Comparison of ENCODE assay signal across 12 cellular contexts in genomic region chr13:95530178-95530577, GRCh38. TPM values are rescaled to one million over a fixed set of nuclear protein-coding genes. Genes with fewer than 3 reads are reported as not detected.
DNase-seq lines count a peak whose midpoint lies in the region; ATAC-seq and TF ChIP-seq lines count a peak whose summit lies in the region.
"Had no signal": no experiment of that assay in that cellular context is flagged by ENCODE, and none has a peak within 500 bp of the region (broad histone marks: within the 10 kb centered on the region; RNA-seq: fewer than 3 reads in every experiment).

No MANE protein-coding gene starts in this region.

- H3K4me3 Mint-ChIP-seq in neural progenitor cell: no peak overlapping the region
- H3K4me3 Mint-ChIP-seq: stimulated activated naive CD8-positive, alpha-beta T cell treated with anti-CD3 and anti-CD28 coated beads, Interleukin-15, amount 100 ng/mL, for 72 hours; T-cell had no signal

- ATAC-seq in GM21723 (IDR thresholded peaks at IDR 0.05; ENCODE audit: unreplicated experiment) (no peak), HG02970 (IDR thresholded peaks at IDR 0.05; ENCODE audit: low FRiP score, unreplicated experiment) (no peak)
- ATAC-seq: right cardiac atrium; stimulated activated naive CD8-positive, alpha-beta T cell treated with anti-CD3 and anti-CD28 coated beads, Interleukin-15, amount 100 ng/mL, for 72 hours; T-cell had no signal

- H3K27me3 ChIP-seq in neural progenitor cell: no peaks in the 10 kb centered on the region

- no peak overlapping the region for H3K27ac ChIP-seq in neural progenitor cell

- no peaks in the 10 kb centered on the region for H3K36me3 ChIP-seq in neural progenitor cell

- in situ Hi-C loops in astrocyte of the cerebellum (cut with HindIII; ENCODE audit: low sequenced_read_pairs): no loop called here

- H2AFZ ChIP-seq in neural progenitor cell (replicated peaks): peak overlapping the region; percentile 46

- no peaks in the 10 kb centered on the region for H3K9me3 Mint-ChIP-seq in neural progenitor cell
- H3K9me3 Mint-ChIP-seq: T-cell had no signal

- H4K20me1 ChIP-seq in neural progenitor cell (ENCODE audit: low read depth): no peaks in the 10 kb centered on the region

- no peaks in the 10 kb centered on the region for H3K79me2 ChIP-seq in neural progenitor cell (ENCODE audit: low read depth)

- peaks cover 17% of the 10 kb centered on the region for H3K4me1 ChIP-seq in neural progenitor cell

- no peaks in the 10 kb centered on the region for H3K36me3 Mint-ChIP-seq in neural progenitor cell
- H3K36me3 Mint-ChIP-seq: T-cell had no signal

- H3K9ac ChIP-seq in neural progenitor cell: no peak overlapping the region

- H3K27ac Mint-ChIP-seq in neural progenitor cell: no peak overlapping the region
- H3K27ac Mint-ChIP-seq: stimulated activated naive CD8-positive, alpha-beta T cell treated with anti-CD3 and anti-CD28 coated beads, Interleukin-15, amount 100 ng/mL, for 72 hours; T-cell had no signal

- no peak overlapping the region for H3K4me3 ChIP-seq in astrocyte of the cerebellum (ENCODE audit: low read depth, low read length)
- H3K4me3 ChIP-seq in neural progenitor cell: no peak overlapping the region

- peak; percentile 55 for DNase-seq in HCEC 1CT
- DNase-seq in NCI-H2196 (lab: John Stamatoyannopoulos, UW; ENCODE audit: unreplicated experiment): peak; percentile 60
- DNase-seq in astrocyte of the cerebellum (ENCODE audit: low read depth): peak; percentile 49
- no peak for DNase-seq in neural progenitor cell (ENCODE audit: low spot score)
- no peak for DNase-seq in COLO829 (ENCODE audit: low spot score)
- no peak for DNase-seq in activated gamma-delta T cell (lab: John Stamatoyannopoulos, UW)
- DNase-seq: activated naive CD4-positive, alpha-beta T cell treated with Interleukin-2 at 50 U/mL for 16 hours; right cardiac atrium; stimulated activated naive CD8-positive, alpha-beta T cell treated with anti-CD3 and anti-CD28 coated beads, Interleukin-15, amount 100 ng/mL, for 72 hours; T-cell had no signal

- no peak for TF ChIP-seq CTCF in astrocyte of the cerebellum (IDR thresholded peaks at IDR 0.05; ENCODE audit: low read depth, low read length, missing control alignments)
- TF ChIP-seq CTCF in neural progenitor cell (IDR thresholded peaks at IDR 0.05): no peak

- no peak overlapping the region for H3K4me2 ChIP-seq in neural progenitor cell

- H3K9me3 ChIP-seq in neural progenitor cell (ENCODE audit: low read depth): no peaks in the 10 kb centered on the region

- H3K27me3 Mint-ChIP-seq in neural progenitor cell (ENCODE audit: insufficient read depth, low read depth): peaks cover 2% of the 10 kb centered on the region

- H3K4me1 Mint-ChIP-seq in neural progenitor cell: no peaks in the 10 kb centered on the region
- H3K4me1 Mint-ChIP-seq: T-cell had no signal

- H3F3A ChIP-seq in neural progenitor cell (ENCODE audit: low read depth): no peaks in the 10 kb centered on the region

RNA-seq across cellular contexts. Expression of gene CLDN10, which starts 22.3 kb away (rescaled TPM):
- total RNA-seq in neural progenitor cell (ENCODE audit: low replicate concordance): 22.8 and 25.5 TPM in 2 replicates

Comparison
In these comparisons a context has a peak if more than half of its experiments do, and no peak if none do; other contexts are left out.
1. DNase-seq: peak in HCEC 1CT (single experiment), NCI-H2196 (single experiment) and astrocyte of the cerebellum (single experiment); none in neural progenitor cell (single experiment), COLO829 (single experiment) and activated gamma-delta T cell (single experiment).